18 cellular contexts compared by ENCODE assay signal in the genomic region with DNA sequence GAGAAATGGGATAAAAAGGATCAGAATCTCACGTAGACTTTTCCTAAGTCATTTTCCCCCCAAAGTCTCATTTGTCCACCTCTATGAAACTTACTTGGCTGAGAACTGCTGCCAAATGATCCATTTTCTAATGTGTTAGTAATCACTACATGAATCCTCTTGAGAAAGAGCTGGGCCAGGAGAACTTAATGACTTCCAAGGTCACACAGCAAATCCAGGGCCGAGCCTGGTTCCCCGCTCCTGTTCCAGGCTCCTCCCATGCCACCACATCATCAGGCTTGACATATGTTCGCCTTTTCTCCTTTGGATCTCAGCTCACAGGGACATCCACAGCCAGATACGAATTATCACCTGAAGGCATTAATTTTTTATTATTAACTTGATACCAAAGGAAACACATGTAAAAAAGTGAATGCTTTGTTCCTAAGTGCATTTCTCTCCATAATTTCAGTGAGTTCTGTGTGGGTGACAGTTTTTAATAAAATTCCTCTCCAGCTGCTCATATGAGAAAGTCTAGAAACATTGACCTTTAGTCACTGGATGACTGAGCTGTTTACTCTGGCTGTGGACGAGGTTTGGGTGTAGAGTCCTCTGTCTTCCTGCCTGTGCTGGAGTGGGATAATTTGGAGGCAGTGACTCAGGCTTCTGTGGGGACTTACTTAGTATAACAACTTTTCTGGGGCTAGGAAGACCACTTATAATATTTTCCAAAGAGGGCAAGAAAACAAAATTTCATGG.
DNase-seq lines count a peak whose midpoint lies in the region; ATAC-seq and TF ChIP-seq lines count a peak whose summit lies in the region.
"Had no signal": no experiment of that assay in that cellular context is flagged by ENCODE, and none has a peak within 500 bp of the region (broad histone marks: within the 10 kb centered on the region; RNA-seq: fewer than 3 reads in every experiment).

No MANE protein-coding gene starts in this region.

- ATAC-seq in left lobe of liver (peak; percentile 96), HG02678 (IDR thresholded peaks at IDR 0.05; ENCODE audit: unreplicated experiment) (no peak)

- TF ChIP-seq CTCF in choroid plexus epithelial cell (conservative IDR thresholded peaks at IDR 0.05; ENCODE audit: low read depth, low read length) = no peak

- H3K4me3 ChIP-seq in choroid plexus epithelial cell (ENCODE audit: low read depth, low read length) = no peak overlapping the region
- H3K4me3 ChIP-seq: BLaER1 treated with 17β-estradiol and CSF1 and Interleukin-3, amounts not matched to agents 10 nM and 100 nM; cardiac muscle cell had no signal

- DNase-seq in HT-29 (ENCODE audit: low spot score) = peak; percentile 41
- peak; percentile 50 for DNase-seq in choroid plexus epithelial cell (ENCODE audit: low read depth)
- peak; percentile 62 for DNase-seq in left lobe of liver (ENCODE audit: low spot score)
- peak; percentile 29 for DNase-seq in smooth muscle cell of the brain vasculature (ENCODE audit: low read depth, low spot score)
- no peak for DNase-seq in dedifferentiated amniotic fluid mesenchymal stem cell (ENCODE audit: extremely low spot score)
- no peak for DNase-seq in H4 (ENCODE audit: low spot score)
- DNase-seq in activated naive CD4-positive, alpha-beta T cell treated with anti-CD3 and anti-CD28 coated beads, Interleukin-2, amount 50 U/mL, for 16 hours = no peak
- DNase-seq: activated B cell treated with CpG ODN at 0.5 μM for 24 hours; activated naive CD4-positive, alpha-beta T cell treated with Interleukin-2 at 50 U/mL for 16 hours; head of caudate nucleus; MV-4-11; naive B cell; NCI-H2081; NCI-H526; stimulated activated CD4-positive, alpha-beta T cell treated with anti-CD3 and anti-CD28 coated beads, Interleukin-4, amount 100 ng/mL, for 1 hour had no signal

Comparison
In these comparisons a context has a peak if more than half of its experiments do, and no peak if none do; other contexts are left out.
1. DNase-seq: peak in HT-29 (single experiment), choroid plexus epithelial cell (single experiment), left lobe of liver (single experiment) and smooth muscle cell of the brain vasculature (single experiment); none in dedifferentiated amniotic fluid mesenchymal stem cell (single experiment), H4 (single experiment) and activated naive CD4-positive, alpha-beta T cell treated with anti-CD3 and anti-CD28 coated beads, Interleukin-2, amount 50 U/mL, for 16 hours (single experiment).